ENCODE assay signal across 8 cellular contexts in genomic region chr16:88193706-88194396, GRCh38.
A peak's percentile ranks its signal among the peaks of the same experiment; 100 is the strongest.
DNase-seq lines count a peak whose midpoint lies in the region; ATAC-seq and TF ChIP-seq lines count a peak whose summit lies in the region.
"Not testable (repeated sequence)": the region's sequence is repeated elsewhere in the genome, so short reads cannot be mapped to it uniquely, and the experiment has no call there.

No MANE protein-coding gene starts in this region.

- not testable (repeated sequence) for H3K79me2 ChIP-seq in Karpas-422 (ENCODE audit: low read length)

- not testable (repeated sequence) for H3K4me3 ChIP-seq in Karpas-422 (ENCODE audit: low read length); iPS DF 6.9 (ENCODE audit: low read length)
- peak overlapping the region; percentile 14 for H3K4me3 ChIP-seq in suprapubic skin

- no CpG with 5 or more reads among the region's 15 CpGs for WGBS in iPS DF 6.9 (ENCODE audit: insufficient coverage, insufficient read length)
- WGBS in suprapubic skin = 62% methylated on average over 7 of the region's 15 CpGs

- peak; percentile 73 for TF ChIP-seq CTCF in osteocyte (IDR thresholded peaks at IDR 0.05)
- TF ChIP-seq CTCF in suprapubic skin (IDR thresholded peaks at IDR 0.05) = peak; percentile 23 to 70

- not testable (repeated sequence) for H3K4me2 ChIP-seq in Karpas-422 (ENCODE audit: low read depth, low read length, poor library complexity, severe bottlenecking)

- not testable (repeated sequence) for TF ChIP-seq POLR2A in suprapubic skin (IDR thresholded peaks at IDR 0.05)

- H3K9me3 ChIP-seq in Karpas-422 (ENCODE audit: low read length); iPS DF 6.9 (ENCODE audit: control insufficient read depth, insufficient read depth, low read length); suprapubic skin: not testable (repeated sequence)

- not testable (repeated sequence) for H3K4me3 Mint-ChIP-seq in activated CD8-positive, alpha-beta T cell treated with anti-CD3 and anti-CD28 coated beads, Interleukin-2, amount 10 ng/mL, durations not matched to agents 7 days and 5 days; osteocyte (ENCODE audit: unreplicated experiment)

- POLR2A ChIA-PET in activated CD8-positive, alpha-beta T cell treated with anti-CD3 and anti-CD28 coated beads, Interleukin-2, amount 10 ng/mL, durations not matched to agents 7 days and 5 days (lab: Charles Lee) = not testable (repeated sequence)

- H3K27ac ChIP-seq in Karpas-422 (ENCODE audit: low read length); iPS DF 6.9 (ENCODE audit: low read length): not testable (repeated sequence)
- peak overlapping the region; percentile 77 for H3K27ac ChIP-seq in suprapubic skin

- H4K20me1 ChIP-seq in Karpas-422 (ENCODE audit: insufficient read depth, low read depth, low read length) = not testable (repeated sequence)

- not testable (repeated sequence) for H3K27me3 Mint-ChIP-seq in activated CD8-positive, alpha-beta T cell treated with anti-CD3 and anti-CD28 coated beads, Interleukin-2, amount 10 ng/mL, durations not matched to agents 7 days and 5 days (ENCODE audit: low read depth); osteocyte (ENCODE audit: unreplicated experiment)

- not testable (repeated sequence) for H3K9me3 Mint-ChIP-seq in activated CD8-positive, alpha-beta T cell treated with anti-CD3 and anti-CD28 coated beads, Interleukin-2, amount 10 ng/mL, durations not matched to agents 7 days and 5 days (ENCODE audit: insufficient read depth); osteocyte (ENCODE audit: unreplicated experiment)

- not testable (repeated sequence) for H3K4me1 Mint-ChIP-seq in activated CD8-positive, alpha-beta T cell treated with anti-CD3 and anti-CD28 coated beads, Interleukin-2, amount 10 ng/mL, durations not matched to agents 7 days and 5 days (ENCODE audit: low read depth); osteocyte (ENCODE audit: unreplicated experiment)

- peak; percentile 82 for ATAC-seq in activated CD8-positive, alpha-beta T cell treated with anti-CD3 and anti-CD28 coated beads, Interleukin-2, amount 10 ng/mL, durations not matched to agents 7 days and 5 days

- not testable (repeated sequence) for H3K27ac Mint-ChIP-seq in activated CD8-positive, alpha-beta T cell treated with anti-CD3 and anti-CD28 coated beads, Interleukin-2, amount 10 ng/mL, durations not matched to agents 7 days and 5 days; osteocyte (ENCODE audit: unreplicated experiment)

- not testable (repeated sequence) for H3K9me2 ChIP-seq in Karpas-422 (replicated peaks; ENCODE audit: insufficient read depth, low read length)

- TF ChIP-seq EP300 in suprapubic skin (IDR thresholded peaks at IDR 0.05) = not testable (repeated sequence)

- DNase-seq in DMS114 treated with DMSO at 0.1 percent for 48 hours (lab: John Stamatoyannopoulos, UW; ENCODE audit: unreplicated experiment) (peak; percentile 9), Karpas-422 (peak; percentile 77), NOMO-1 treated with dmso at 0.1 percent for 144 hours (lab: John Stamatoyannopoulos, UW; ENCODE audit: unreplicated experiment) (peak; percentile 1), dedifferentiated amniotic fluid mesenchymal stem cell (ENCODE audit: extremely low spot score) (peak; percentile 47), iPS DF 6.9 (ENCODE audit: low read depth, low spot score) (peak; percentile 22), osteocyte (ENCODE audit: extremely low spot score, unreplicated experiment) (peak; percentile 84)
- peak; percentile 42 for DNase-seq in activated CD8-positive, alpha-beta T cell treated with anti-CD3 and anti-CD28 coated beads, Interleukin-2, amount 10 ng/mL, durations not matched to agents 7 days and 5 days
- DNase-seq in suprapubic skin (ENCODE audit: low spot score in 2 of 2) = not testable (repeated sequence)

- not testable (repeated sequence) for H3K4me1 ChIP-seq in Karpas-422 (ENCODE audit: low read length); iPS DF 6.9 (ENCODE audit: control insufficient read depth, insufficient read depth, low read length)
- H3K4me1 ChIP-seq in suprapubic skin = peaks cover 12% of the 10 kb centered on the region

- H2AFZ ChIP-seq in Karpas-422 (ENCODE audit: low read length) = not testable (repeated sequence)

- H3K36me3 Mint-ChIP-seq in activated CD8-positive, alpha-beta T cell treated with anti-CD3 and anti-CD28 coated beads, Interleukin-2, amount 10 ng/mL, durations not matched to agents 7 days and 5 days (ENCODE audit: low read depth); osteocyte (ENCODE audit: unreplicated experiment): not testable (repeated sequence)

- CTCF ChIA-PET in activated CD8-positive, alpha-beta T cell treated with anti-CD3 and anti-CD28 coated beads, Interleukin-2, amount 10 ng/mL, durations not matched to agents 7 days and 5 days (lab: Charles Lee) = not testable (repeated sequence)

- H3K36me3 ChIP-seq in Karpas-422 (ENCODE audit: insufficient read depth, low read length); iPS DF 6.9 (ENCODE audit: control insufficient read depth, insufficient read depth, low read length); suprapubic skin: not testable (repeated sequence)

- H3K9ac ChIP-seq in Karpas-422 (ENCODE audit: low read length) = not testable (repeated sequence)

- not testable (repeated sequence) for H3K27me3 ChIP-seq in Karpas-422 (ENCODE audit: low read length); iPS DF 6.9 (ENCODE audit: control insufficient read depth, insufficient read depth, low read length); suprapubic skin
